Comparison of ENCODE assay signal across 9 cellular contexts in genomic region chr16:88505405-88506082, GRCh38. TPM values are rescaled to one million over a fixed set of nuclear protein-coding genes. Genes with fewer than 3 reads are reported as not detected.
DNase-seq lines count a peak whose midpoint lies in the region; ATAC-seq and TF ChIP-seq lines count a peak whose summit lies in the region.
"Had no signal": no experiment of that assay in that cellular context is flagged by ENCODE, and none has a peak within 500 bp of the region (broad histone marks: within the 10 kb centered on the region; RNA-seq: fewer than 3 reads in every experiment).

No MANE protein-coding gene starts in this region.

- no peaks in the 10 kb centered on the region for H3K27me3 ChIP-seq in ovary

- DNase-seq in DMS153 treated with DMSO at 0.1 percent for 48 hours (lab: John Stamatoyannopoulos, UW; ENCODE audit: unreplicated experiment), result peak; percentile 90
- peak; percentile 80 for DNase-seq in NCI-H1436 treated with DMSO at 0.1 percent for 48 hours (lab: John Stamatoyannopoulos, UW)
- DNase-seq in activated CD4-positive, alpha-beta T cell treated with anti-CD3 and anti-CD28 coated beads, Interleukin-2, amount 50 U/mL, for 1 hour, result peak; percentile 70
- DNase-seq in effector CD4-positive, alpha-beta T cell, result peak; percentile 58
- peak in 4 of 5 donors; percentile 61 to 65 (median 62) for DNase-seq in ovary
- no peak for DNase-seq in lower leg skin (ENCODE audit: low spot score in 2 of 2)
- DNase-seq in globus pallidus (ENCODE audit: low spot score), result no peak

- ATAC-seq in HG02938 (IDR thresholded peaks at IDR 0.05; ENCODE audit: unreplicated experiment), result no peak

- no peaks in the 10 kb centered on the region for H3K36me3 ChIP-seq in ovary

- no peak for TF ChIP-seq POLR2A in ovary (IDR thresholded peaks at IDR 0.05)
- no peak for TF ChIP-seq POLR2A in lower leg skin (IDR thresholded peaks at IDR 0.05)

- H3K4me3 ChIP-seq in ovary (no peak overlapping the region), lower leg skin (ENCODE audit: low read depth, poor library complexity, severe bottlenecking) (no peak overlapping the region)
- H3K4me3 ChIP-seq: skin epidermis had no signal

- TF ChIP-seq CTCF in ovary (IDR thresholded peaks at IDR 0.05) (no peak), lower leg skin (IDR thresholded peaks at IDR 0.05) (peak in 1 of 3 donors; percentile 46)

- intact Hi-C loops in ovary (cut with DNase I), result no loop called here
- intact Hi-C loops in lower leg skin (cut with DNase I; ENCODE audit: low total_unique reads), result no loop called here

- no peak overlapping the region for H3K27ac ChIP-seq in ovary
- H3K27ac ChIP-seq: skin epidermis had no signal

- no peaks in the 10 kb centered on the region for H3K9me3 ChIP-seq in ovary

- H3K4me1 ChIP-seq in ovary (ENCODE audit: insufficient read depth), result no peaks in the 10 kb centered on the region

- no peak for TF ChIP-seq EP300 in ovary (IDR thresholded peaks at IDR 0.05)

- WGBS in ovary, 3 donors, result 37 to 50% (median 39%) methylated on average over 13 to 22 of the region's 22 CpGs
- 54 to 58% methylated on average over 7 to 18 of the region's 22 CpGs for WGBS in lower leg skin, 2 donors

RNA-seq across cellular contexts. Expression of gene ZFPM1, which starts 52.5 kb away (rescaled TPM):
- total RNA-seq in ovary (10 to 100 TPM in 1 of 7 donors, 1 to 10 TPM in 5, under 1 TPM in 1; 0.95 to 11.4 (median 4.3) TPM), lower leg skin (1 to 10 TPM; 2.0 to 4.0 (median 3.1) TPM)
- polyA plus RNA-seq in ovary, result 1 to 10 TPM in 1 of 2 donors, under 1 TPM in 1; 0.10 to 1.2 TPM

Comparison
In these comparisons a context has a peak if more than half of its experiments do, and no peak if none do; other contexts are left out.
1. DNase-seq: peak in DMS153 treated with DMSO at 0.1 percent for 48 hours (single experiment), NCI-H1436 treated with DMSO at 0.1 percent for 48 hours (single experiment), activated CD4-positive, alpha-beta T cell treated with anti-CD3 and anti-CD28 coated beads, Interleukin-2, amount 50 U/mL, for 1 hour (single experiment), effector CD4-positive, alpha-beta T cell (single experiment) and ovary (4 of 5); none in lower leg skin (0 of 2) and globus pallidus (single experiment).